ENCODE assay signal across 23 cellular contexts in the genomic region with DNA sequence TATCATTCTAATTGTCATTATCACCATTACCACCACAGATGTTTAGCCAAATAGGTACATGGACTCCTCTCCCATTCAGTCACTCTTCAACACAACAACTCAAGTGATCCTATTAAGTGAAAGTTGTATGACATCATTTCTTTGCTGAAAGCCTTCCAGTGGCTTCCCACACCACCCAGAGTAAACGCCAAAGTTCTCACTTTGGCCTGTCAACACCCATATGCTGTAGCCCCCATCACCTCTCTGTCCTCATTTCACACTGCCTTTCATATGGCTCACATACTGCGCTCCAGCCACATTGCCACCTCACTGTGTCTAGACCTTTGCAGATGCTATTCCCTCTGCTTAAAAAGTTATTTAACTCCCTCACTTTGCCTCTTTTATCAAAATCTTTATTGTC.
"Had no signal": no experiment of that assay in that cellular context is flagged by ENCODE, and none has a peak within 500 bp of the region (broad histone marks: within the 10 kb centered on the region; RNA-seq: fewer than 3 reads in every experiment).

No MANE protein-coding gene starts in this region.

- H3K36me3 ChIP-seq: esophagus muscularis mucosa, gastroesophageal sphincter, heart left ventricle, left lung, lower lobe of right lung had no signal

- ATAC-seq: foreskin keratinocyte, gastroesophageal sphincter, heart left ventricle, left lung, lower lobe of right lung, mucosa of descending colon had no signal

- H3K9me3 ChIP-seq: esophagus muscularis mucosa, gastroesophageal sphincter, heart left ventricle, left lung, lower lobe of right lung, mucosa of descending colon had no signal

- DNase-seq: dermis blood vessel endothelial cell; dorsolateral prefrontal cortex; effector CD4-positive, alpha-beta T cell; effector memory CD4-positive, alpha-beta T cell; foreskin keratinocyte; heart left ventricle; hypothalamus; immature natural killer cell; islet precursor cell; kidney; kidney glomerular epithelial cell; left lung; lower lobe of right lung; mesenchymal stem cell; mucosa of descending colon; naive B cell had no signal

- H3K27me3 ChIP-seq: dorsolateral prefrontal cortex, esophagus muscularis mucosa, foreskin keratinocyte, gastroesophageal sphincter, heart left ventricle, hepatocyte, left lung had no signal

- H3K27ac ChIP-seq: coronary artery, dorsolateral prefrontal cortex, esophagus muscularis mucosa, foreskin keratinocyte, gastroesophageal sphincter, heart left ventricle, hepatocyte, left lung, lower lobe of right lung had no signal

- H3K4me2 ChIP-seq: hepatocyte had no signal

- H3K79me2 ChIP-seq: hepatocyte had no signal

- H3K4me3 ChIP-seq: coronary artery, dorsolateral prefrontal cortex, esophagus muscularis mucosa, gastroesophageal sphincter, heart left ventricle, hepatocyte, left lung, lower lobe of right lung, mucosa of descending colon had no signal

- H3K4me1 ChIP-seq: esophagus muscularis mucosa, foreskin keratinocyte, gastroesophageal sphincter, heart left ventricle, left lung, lower lobe of right lung had no signal

- H2AFZ ChIP-seq: hepatocyte had no signal

- FAIRE-seq: colon, endothelial cell of umbilical vein, frontal cortex, kidney had no signal
